8 cellular contexts compared by ENCODE assay signal in genomic region chr6:46491201-46491788, GRCh38. TPM values are rescaled to one million over a fixed set of nuclear protein-coding genes. Genes with fewer than 3 reads are reported as not detected.
DNase-seq lines count a peak whose midpoint lies in the region; ATAC-seq, FAIRE-seq and TF ChIP-seq lines count a peak whose summit lies in the region.

Gene RCAN2, minus strand, starts transcription at chr6:46491449.

- ATAC-seq in activated T-helper 17 cell treated with anti-CD3 and anti-CD28 coated beads, Interleukin-2, amount 50 U/mL, for 72 hours (replicated peaks) = peak; percentile 66
- ATAC-seq in foreskin keratinocyte = peak; percentile 90
- peak; percentile 73 to 74 for ATAC-seq in naive thymus-derived CD8-positive, alpha-beta T cell

- H3K4me1 ChIP-seq in foreskin keratinocyte = no peaks in the 10 kb centered on the region

- peak within 1 kb of the TSS; percentile 55 for H3K4me3 Mint-ChIP-seq in activated T-helper 17 cell treated with anti-CD3 and anti-CD28 coated beads, Interleukin-2, amount 50 U/mL, for 72 hours
- peak within 1 kb of the TSS; percentile 62 to 75 (median 68) for H3K4me3 Mint-ChIP-seq in naive thymus-derived CD8-positive, alpha-beta T cell

- DNase-seq in DMS79 treated with DMSO at 0.1 percent for 48 hours (lab: John Stamatoyannopoulos, UW) (peak; percentile 38), H4 (ENCODE audit: low spot score) (peak; percentile 36), NCI-H2171 treated with DMSO at 0.1 percent for 48 hours (lab: John Stamatoyannopoulos, UW) (peak; percentile 26), foreskin keratinocyte (peak in 1 of 2 donors; percentile 11), urothelium cell line (ENCODE audit: low spot score) (peak; percentile 87), RCC 7860 (ENCODE audit: low spot score) (no peak)
- DNase-seq in naive thymus-derived CD8-positive, alpha-beta T cell = peak in 6 of 10 donors; percentile 3 to 26 (median 18)

- FAIRE-seq in urothelium cell line (lab: Jason Lieb, UNC) (no peak), RCC 7860 (lab: Jason Lieb, UNC) (no peak)

- H3K27ac ChIP-seq in foreskin keratinocyte = no peak within 1 kb of the TSS

- no peak within 1 kb of the TSS for H3K27ac Mint-ChIP-seq in activated T-helper 17 cell treated with anti-CD3 and anti-CD28 coated beads, Interleukin-2, amount 50 U/mL, for 72 hours
- no peak within 1 kb of the TSS for H3K27ac Mint-ChIP-seq in naive thymus-derived CD8-positive, alpha-beta T cell

- no peaks in the 10 kb centered on the region for H3K9me3 Mint-ChIP-seq in activated T-helper 17 cell treated with anti-CD3 and anti-CD28 coated beads, Interleukin-2, amount 50 U/mL, for 72 hours
- no peaks in the 10 kb centered on the region for H3K9me3 Mint-ChIP-seq in naive thymus-derived CD8-positive, alpha-beta T cell

- H3K27me3 Mint-ChIP-seq in activated T-helper 17 cell treated with anti-CD3 and anti-CD28 coated beads, Interleukin-2, amount 50 U/mL, for 72 hours = peaks cover 65% of the 10 kb centered on the region
- peaks cover 37 to 90% (median 69%) of the 10 kb centered on the region in 5 donors for H3K27me3 Mint-ChIP-seq in naive thymus-derived CD8-positive, alpha-beta T cell

- POLR2A ChIA-PET in naive thymus-derived CD8-positive, alpha-beta T cell (lab: Charles Lee) = no interaction called here

- peaks cover 86% of the 10 kb centered on the region for H3K27me3 ChIP-seq in foreskin keratinocyte

- no peak for TF ChIP-seq CTCF in foreskin keratinocyte (conservative IDR thresholded peaks at IDR 0.05)

- no peaks in the 10 kb centered on the region for H3K36me3 Mint-ChIP-seq in activated T-helper 17 cell treated with anti-CD3 and anti-CD28 coated beads, Interleukin-2, amount 50 U/mL, for 72 hours (ENCODE audit: low read depth)
- peaks cover 0 to 2% (median 0%) of the 10 kb centered on the region in 3 donors for H3K36me3 Mint-ChIP-seq in naive thymus-derived CD8-positive, alpha-beta T cell

- H3K4me1 Mint-ChIP-seq in activated T-helper 17 cell treated with anti-CD3 and anti-CD28 coated beads, Interleukin-2, amount 50 U/mL, for 72 hours = no peaks in the 10 kb centered on the region
- peaks cover 2 to 10% (median 8%) of the 10 kb centered on the region in 4 donors for H3K4me1 Mint-ChIP-seq in naive thymus-derived CD8-positive, alpha-beta T cell

RNA-seq across cellular contexts. Expression of gene RCAN2, which starts in this region (rescaled TPM):
- 0.43 and 1.0 TPM in 2 replicates for total RNA-seq in H4 (2014; rRNA removed; shearing (Covaris generic))
- total RNA-seq in activated T-helper 17 cell treated with anti-CD3 and anti-CD28 coated beads, Interleukin-2, amount 50 U/mL, for 72 hours = 10 to 100 TPM in 1 of 2 donors, under 1 TPM in 1; 0.95 to 10.6 TPM
- not detected in 2 replicates for total RNA-seq in foreskin keratinocyte
- polyA plus RNA-seq in foreskin keratinocyte = not detected in 2 replicates
- not detected for total RNA-seq in naive thymus-derived CD8-positive, alpha-beta T cell
- polyA plus RNA-seq in naive thymus-derived CD8-positive, alpha-beta T cell = 1 to 10 TPM in 1 of 3 donors, not detected in 2; 4.7 TPM

Comparison
In these comparisons a context has a peak if more than half of its experiments do, and no peak if none do; other contexts are left out.
1. Peak in ATAC-seq in foreskin keratinocyte; RNA of the gene not detected or under 1 TPM.